In the genomic region with DNA sequence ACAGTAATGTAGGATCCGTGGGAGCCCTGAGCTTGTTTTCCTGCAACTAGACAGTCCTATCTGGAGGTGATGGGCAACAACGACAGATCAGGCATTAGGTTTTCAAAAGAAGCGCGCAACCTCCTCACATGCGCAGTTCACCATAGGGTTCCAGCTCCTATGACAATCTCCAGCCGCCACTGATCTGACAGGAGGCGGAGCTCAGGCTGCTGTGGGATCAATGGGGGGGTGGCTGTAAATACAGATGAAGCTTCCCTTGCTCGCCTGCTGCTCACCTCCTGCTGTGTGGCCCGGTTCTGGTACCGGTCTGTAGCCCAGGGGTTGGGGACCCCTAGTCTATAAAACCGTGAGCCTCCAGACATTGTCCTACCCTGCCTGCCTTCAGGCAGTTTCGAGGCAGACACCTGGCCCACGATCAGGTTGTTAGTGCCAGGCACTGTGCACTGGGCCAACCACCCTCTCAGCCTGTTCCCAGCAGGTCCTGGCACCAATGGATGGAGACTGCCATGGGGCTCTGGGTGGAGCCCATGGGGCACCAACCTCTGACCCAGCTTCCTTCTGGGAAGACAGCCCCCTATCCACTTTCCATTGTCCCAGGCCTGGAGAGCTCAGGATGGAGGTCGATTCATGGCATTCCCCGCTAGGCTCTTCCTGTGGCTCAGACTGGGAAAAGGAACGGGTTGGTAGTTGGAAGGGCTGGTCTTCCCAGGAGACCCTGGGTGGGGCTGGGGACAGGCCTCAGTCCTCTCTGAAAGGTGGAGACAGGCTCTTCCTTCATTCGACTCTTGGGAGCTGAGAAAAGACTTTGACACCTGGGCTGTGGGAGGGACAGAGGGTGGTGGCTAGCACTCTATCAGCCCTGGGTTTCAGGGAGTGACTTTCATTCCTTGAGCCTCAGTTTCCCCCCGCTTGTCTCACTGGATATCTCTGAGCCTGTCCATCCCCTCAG, we compare ENCODE assay signal across 8 cellular contexts. TPM values are rescaled to one million over a fixed set of nuclear protein-coding genes. Genes with fewer than 3 reads are reported as not detected.
DNase-seq lines count a peak whose midpoint lies in the region; ATAC-seq and TF ChIP-seq lines count a peak whose summit lies in the region.

No MANE protein-coding gene starts in this region.

- H3K36me3 ChIP-seq in Panc1 (ENCODE audit: control insufficient read depth, insufficient read depth, low read length) (no peaks in the 10 kb centered on the region; the same call in 1 of the 2 replicates), thyroid gland (peaks cover 13 to 19% of the 10 kb centered on the region in 2 donors)

- POLR2A ChIA-PET in Panc1 (lab: Charles Lee) = interaction anchor here (0.6 kb wide), 1 partner anchor 63 kb away, joined by 4 read pairs; no protein-coding TSS in a partner anchor

- no peak for TF ChIP-seq POLR2A in thyroid gland (IDR thresholded peaks at IDR 0.05)

- DNase-seq in NCI-H2081 (lab: John Stamatoyannopoulos, UW) (peak; percentile 23 to 28), NCI-H2081 treated with DMSO at 0.1 percent for 48 hours (lab: John Stamatoyannopoulos, UW) (no peak), Panc1 (ENCODE audit: low read depth, low spot score) (no peak), epithelial cell of proximal tubule (ENCODE audit: low read depth) (no peak), nucleus accumbens (lab: John Stamatoyannopoulos, UW) (peak in 30 of 56 donors; percentile 7 to 75 (median 36)), NCI-H2107 (lab: John Stamatoyannopoulos, UW) (no peak), thyroid gland (no peak), ecto neural progenitor cell (ENCODE audit: low spot score) (no peak)

- CTCF ChIA-PET in Panc1 (lab: Charles Lee) = no interaction called here

- no peaks in the 10 kb centered on the region for H3K9me3 ChIP-seq in Panc1 (ENCODE audit: control insufficient read depth, insufficient read depth, low read depth, low read length)
- no peaks in the 10 kb centered on the region for H3K9me3 ChIP-seq in thyroid gland

- intact Hi-C loops in Panc1 (cut with micrococcal nuclease; ENCODE audit: unreplicated experiment) (loop anchor here (10.0 kb wide), 1 partner anchor 85 kb away; no protein-coding TSS in a partner anchor), thyroid gland (cut with DNase I) (no loop called here)

- H3K27me3 ChIP-seq in Panc1 (ENCODE audit: control insufficient read depth, insufficient read depth, low read length) (no peaks in the 10 kb centered on the region), thyroid gland (no peaks in the 10 kb centered on the region)

- BruUV-seq in Panc1 (replicated peaks; lab: Mats Ljungman, UMichigan) = TSS peak; percentile 77

- H3K27ac ChIP-seq in Panc1 (ENCODE audit: low read length) = no peak overlapping the region
- no peak overlapping the region for H3K27ac ChIP-seq in thyroid gland

- H3K4me3 ChIP-seq in Panc1 (ENCODE audit: low read depth in 2 of 2, low read length in 2 of 2) = peak overlapping the region; percentile 48 to 53
- peak overlapping the region; percentile 72 for H3K4me3 ChIP-seq in epithelial cell of proximal tubule (ENCODE audit: low read depth, low read length)
- H3K4me3 ChIP-seq in thyroid gland (replicated peaks in 1 of 3) = no peak overlapping the region

- TF ChIP-seq CTCF in Panc1 (IDR thresholded peaks at IDR 0.05) (no peak), epithelial cell of proximal tubule (conservative IDR thresholded peaks at IDR 0.05; ENCODE audit: low read depth, low read length) (no peak), thyroid gland (IDR thresholded peaks at IDR 0.05) (no peak)

- WGBS in thyroid gland, 2 donors = 83% methylated on average over 17 to 18 of the region's 18 CpGs

- ATAC-seq in Panc1 = peak; percentile 32

- H3K4me1 ChIP-seq in Panc1 (ENCODE audit: control insufficient read depth, insufficient read depth, low read length) (peaks cover 3% of the 10 kb centered on the region; the same call in 1 of the 2 replicates), thyroid gland (peaks cover 9% of the 10 kb centered on the region in 2 donors)

- in situ Hi-C loops in Panc1 (cut with HindIII; ENCODE audit: low pct_unique_long_range_greater_than_20kb, low sequenced_read_pairs) = no loop called here

RNA-seq across cellular contexts. Expression of a gene that starts 1.7 kb away (rescaled TPM):
- total RNA-seq in Panc1 (2021; ENCODE audit: unreplicated experiment) (39.9 TPM), epithelial cell of proximal tubule (57.6 and 61.8 TPM in 2 replicates), thyroid gland (10 to 100 TPM; 15.2 to 74.6 (median 40.1) TPM)
- 44.0 TPM for polyA plus RNA-seq in Panc1 (2012; ENCODE audit: insufficient read length)

RNA-seq across cellular contexts. Expression of a gene that starts 9.6 kb away (rescaled TPM):
- total RNA-seq in Panc1 (2021; ENCODE audit: unreplicated experiment) (38.4 TPM), epithelial cell of proximal tubule (30.2 and 30.7 TPM in 2 replicates), thyroid gland (10 to 100 TPM; 16.7 to 38.4 (median 27.4) TPM)
- 43.9 TPM for polyA plus RNA-seq in Panc1 (2012; ENCODE audit: insufficient read length)

RNA-seq across cellular contexts. Expression of a gene that starts 32.9 kb away (rescaled TPM):
- total RNA-seq in Panc1 (2021; ENCODE audit: unreplicated experiment) (21.3 TPM), epithelial cell of proximal tubule (11.3 and 27.1 TPM in 2 replicates), thyroid gland (10 to 100 TPM; 18.6 to 32.1 (median 27.6) TPM)
- polyA plus RNA-seq in Panc1 (2012; ENCODE audit: insufficient read length) = 15.0 TPM

RNA-seq across cellular contexts. Expression of a gene that starts 48.3 kb away (rescaled TPM):
- total RNA-seq in Panc1 (2021; ENCODE audit: unreplicated experiment) (16.2 TPM), epithelial cell of proximal tubule (11.5 and 15.3 TPM in 2 replicates), thyroid gland (100 to 1,000 TPM in 1 of 4 donors, 10 to 100 TPM in 3; 45.1 to 129 (median 70.2) TPM)
- polyA plus RNA-seq in Panc1 (2012; ENCODE audit: insufficient read length) = 21.2 TPM

Comparison
In these comparisons a context has a peak if more than half of its experiments do, and no peak if none do; other contexts are left out.
1. DNase-seq: peak in NCI-H2081 (2 of 2) and nucleus accumbens (30 of 56); none in NCI-H2081 treated with DMSO at 0.1 percent for 48 hours (single experiment), Panc1 (single experiment), epithelial cell of proximal tubule (single experiment), NCI-H2107 (single experiment), thyroid gland (0 of 2) and ecto neural progenitor cell (single experiment).
2. H3K4me3 ChIP-seq: peak in Panc1 (2 of 2) and epithelial cell of proximal tubule (single experiment); none in thyroid gland (0 of 3).